ENCODE assay signal across 8 cellular contexts in the genomic region with DNA sequence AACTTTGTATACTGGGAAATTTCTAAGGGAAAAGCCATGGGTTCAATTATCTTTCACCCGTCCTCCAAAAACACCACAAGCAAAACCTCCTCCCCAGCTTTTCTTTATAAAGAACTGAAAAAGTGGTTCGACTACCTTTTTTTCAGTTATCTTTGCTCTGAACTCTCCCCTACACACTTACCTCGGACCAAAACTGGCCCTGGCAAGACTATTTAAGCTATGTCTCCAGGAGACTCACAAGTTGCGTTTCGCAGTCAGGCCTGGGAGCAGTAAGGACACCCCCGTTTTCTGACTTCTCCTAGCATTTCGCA. TPM values are rescaled to one million over a fixed set of nuclear protein-coding genes. Genes with fewer than 3 reads are reported as not detected.
DNase-seq lines count a peak whose midpoint lies in the region; ATAC-seq and TF ChIP-seq lines count a peak whose summit lies in the region.

No MANE protein-coding gene starts in this region.

- H3K27me3 ChIP-seq in heart right ventricle = no peaks in the 10 kb centered on the region
- no peaks in the 10 kb centered on the region for H3K27me3 ChIP-seq in testis

- H3K36me3 ChIP-seq in heart right ventricle (peaks cover 0 to 6% (median 0%) of the 10 kb centered on the region in 9 donors), testis (ENCODE audit: low read depth, missing control alignments) (no peaks in the 10 kb centered on the region)

- H3K27ac Mint-ChIP-seq in activated CD4-positive, alpha-beta memory T cell treated with anti-CD3 and anti-CD28 coated beads, Interleukin-2, amount 10 ng/mL, durations not matched to agents 7 days and 5 days = peak overlapping the region; percentile 93
- peak overlapping the region; percentile 93 to 100 (median 98) for H3K27ac Mint-ChIP-seq in immature natural killer cell

- H3K27ac ChIP-seq in heart right ventricle (peak overlapping the region; percentile 45 to 94 (median 88)), testis (peak overlapping the region; percentile 95)

- H3K9me3 ChIP-seq in heart right ventricle (no peaks in the 10 kb centered on the region), testis (no peaks in the 10 kb centered on the region)

- H3K4me3 Mint-ChIP-seq in activated CD4-positive, alpha-beta memory T cell treated with anti-CD3 and anti-CD28 coated beads, Interleukin-2, amount 10 ng/mL, durations not matched to agents 7 days and 5 days = peak overlapping the region; percentile 98
- peak overlapping the region; percentile 98 to 100 (median 100) for H3K4me3 Mint-ChIP-seq in immature natural killer cell

- TF ChIP-seq POLR2A in testis (IDR thresholded peaks at IDR 0.05) = no peak

- intact Hi-C loops in heart right ventricle (cut with DNase I) (loop anchor here in 4 of 10 donors (5.0 to 10.0 kb wide), 6 partner anchors 107 to 820 kb away; a partner anchor contains a TSS), Right ventricle myocardium superior (cut with DNase I) (loop anchor here (5.0 to 10.0 kb wide), 2 partner anchors 277 to 470 kb away; a partner anchor contains a TSS), testis (cut with DNase I; ENCODE audit: low total_unique reads) (no loop called here)

- H3K4me1 ChIP-seq in heart right ventricle = peaks cover 2 to 61% (median 43%) of the 10 kb centered on the region in 9 donors
- H3K4me1 ChIP-seq in testis = peaks cover 10% of the 10 kb centered on the region

- peaks cover 55% of the 10 kb centered on the region for H3K4me1 Mint-ChIP-seq in activated CD4-positive, alpha-beta memory T cell treated with anti-CD3 and anti-CD28 coated beads, Interleukin-2, amount 10 ng/mL, durations not matched to agents 7 days and 5 days
- peaks cover 45 to 60% of the 10 kb centered on the region in 2 donors for H3K4me1 Mint-ChIP-seq in immature natural killer cell

- 0 to 1% methylated on average over 7 of the region's 7 CpGs for WGBS in heart right ventricle, 2 donors
- WGBS in testis, 2 donors = 0% methylated on average over 7 of the region's 7 CpGs

- DNase-seq in heart right ventricle (no peak), Right ventricle myocardium superior (no peak), immature natural killer cell (no peak), testis (no peak), cerebellar cortex (ENCODE audit: low spot score) (no peak)
- no peak for DNase-seq in activated CD4-positive, alpha-beta memory T cell treated with anti-CD3 and anti-CD28 coated beads, Interleukin-2, amount 10 ng/mL, durations not matched to agents 7 days and 5 days
- no peak for DNase-seq in activated CD4-positive, CD25-positive, alpha-beta regulatory T cell treated with anti-CD3 and anti-CD28 coated beads, Interleukin-2, amount 50 U/mL, for 72 hours

- H3K9me3 Mint-ChIP-seq in activated CD4-positive, alpha-beta memory T cell treated with anti-CD3 and anti-CD28 coated beads, Interleukin-2, amount 10 ng/mL, durations not matched to agents 7 days and 5 days = no peaks in the 10 kb centered on the region
- H3K9me3 Mint-ChIP-seq in immature natural killer cell = no peaks in the 10 kb centered on the region

- CTCF ChIA-PET in activated CD4-positive, alpha-beta memory T cell treated with anti-CD3 and anti-CD28 coated beads, Interleukin-2, amount 10 ng/mL, durations not matched to agents 7 days and 5 days (lab: Charles Lee) = interaction anchor here (0.9 to 2.5 kb wide), 4 partner anchors 9 to 276 kb away, joined by 3 to 21 read pairs (median 7); a partner anchor contains a TSS

- POLR2A ChIA-PET in activated CD4-positive, alpha-beta memory T cell treated with anti-CD3 and anti-CD28 coated beads, Interleukin-2, amount 10 ng/mL, durations not matched to agents 7 days and 5 days (lab: Charles Lee) = interaction anchor here (0.7 to 3.4 kb wide), 13 partner anchors 9 to 1200 kb away, joined by 3 to 75 read pairs (median 10); a partner anchor contains a TSS

- ATAC-seq in heart right ventricle = peak in 1 of 8 donors; percentile 3
- ATAC-seq in Right ventricle myocardium superior (ENCODE audit: poor library complexity) = no peak
- ATAC-seq in HG03521 (IDR thresholded peaks at IDR 0.05; ENCODE audit: unreplicated experiment) = no peak

- no peaks in the 10 kb centered on the region for H3K27me3 Mint-ChIP-seq in activated CD4-positive, alpha-beta memory T cell treated with anti-CD3 and anti-CD28 coated beads, Interleukin-2, amount 10 ng/mL, durations not matched to agents 7 days and 5 days
- peaks cover 3 to 7% (median 6%) of the 10 kb centered on the region in 3 donors for H3K27me3 Mint-ChIP-seq in immature natural killer cell (ENCODE audit: low read depth in 3 of 3)

- no peak for TF ChIP-seq CTCF in heart right ventricle (IDR thresholded peaks at IDR 0.05)
- TF ChIP-seq CTCF in testis (IDR thresholded peaks at IDR 0.05) = no peak

- H3K36me3 Mint-ChIP-seq in activated CD4-positive, alpha-beta memory T cell treated with anti-CD3 and anti-CD28 coated beads, Interleukin-2, amount 10 ng/mL, durations not matched to agents 7 days and 5 days (ENCODE audit: low read depth) = peaks cover 7% of the 10 kb centered on the region
- no peaks in the 10 kb centered on the region for H3K36me3 Mint-ChIP-seq in immature natural killer cell

- H3K4me3 ChIP-seq in heart right ventricle (peak overlapping the region; percentile 84 to 98 (median 92)), testis (peak overlapping the region; percentile 93 to 96)

RNA-seq across cellular contexts. Expression of a gene that starts 0.6 kb away (rescaled TPM):
- total RNA-seq in heart right ventricle (10 to 100 TPM; 71.3 to 91.8 (median 86.8) TPM), Right ventricle myocardium superior (82.4 TPM), testis (10 to 100 TPM; 62.4 to 65.0 TPM)
- polyA plus RNA-seq in heart right ventricle (10 to 100 TPM; 23.8 to 40.6 TPM), immature natural killer cell (10 to 100 TPM; 18.1 to 30.0 (median 21.6) TPM), testis (ENCODE audit: insufficient read depth, low read depth, low replicate concordance) (55.4 TPM)
- 10 to 100 TPM; 62.6 to 68.7 TPM for total RNA-seq in activated CD4-positive, alpha-beta memory T cell treated with anti-CD3 and anti-CD28 coated beads, Interleukin-2, amount 10 ng/mL, durations not matched to agents 7 days and 5 days

RNA-seq across cellular contexts. Expression of a gene that starts 15.3 kb away (rescaled TPM):
- 10 to 100 TPM; 28.6 to 43.9 (median 37.6) TPM for total RNA-seq in heart right ventricle
- polyA plus RNA-seq in heart right ventricle = 10 to 100 TPM in 1 of 2 donors, 1 to 10 TPM in 1; 6.2 to 30.5 TPM
- 31.5 TPM for total RNA-seq in Right ventricle myocardium superior
- 10 to 100 TPM; 30.0 to 31.5 TPM for total RNA-seq in activated CD4-positive, alpha-beta memory T cell treated with anti-CD3 and anti-CD28 coated beads, Interleukin-2, amount 10 ng/mL, durations not matched to agents 7 days and 5 days
- polyA plus RNA-seq in immature natural killer cell = 10 to 100 TPM in 2 of 3 donors, 1 to 10 TPM in 1; 8.8 to 25.1 (median 18.1) TPM
- total RNA-seq in testis = 10 to 100 TPM; 25.6 to 29.9 TPM
- polyA plus RNA-seq in testis (ENCODE audit: insufficient read depth, low read depth, low replicate concordance) = 21.8 TPM
